In the genomic region with DNA sequence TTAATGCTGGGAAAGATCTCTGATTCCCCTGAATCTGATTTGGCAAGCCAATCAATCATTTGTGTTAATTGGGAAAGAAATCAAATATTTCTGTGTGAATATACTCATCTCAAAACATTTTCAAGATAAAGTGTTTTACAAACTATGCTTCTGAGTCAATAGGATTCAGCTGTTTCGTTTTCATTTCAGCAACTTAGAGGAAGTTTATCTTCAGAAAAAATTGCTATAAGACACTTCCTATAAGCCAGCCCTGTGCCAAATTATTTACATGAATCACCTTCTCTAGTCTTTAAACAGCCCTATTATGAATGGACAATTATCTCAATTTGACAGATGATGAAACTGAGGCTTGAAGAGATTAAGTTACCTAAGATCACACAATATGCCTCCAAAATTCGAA, we compare ENCODE assay signal across 9 cellular contexts. TPM values are rescaled to one million over a fixed set of nuclear protein-coding genes. Genes with fewer than 3 reads are reported as not detected.
DNase-seq lines count a peak whose midpoint lies in the region; ATAC-seq and TF ChIP-seq lines count a peak whose summit lies in the region.
"Had no signal": no experiment of that assay in that cellular context is flagged by ENCODE, and none has a peak within 500 bp of the region (broad histone marks: within the 10 kb centered on the region; RNA-seq: fewer than 3 reads in every experiment).

No MANE protein-coding gene starts in this region.

- no peaks in the 10 kb centered on the region for H3K36me3 ChIP-seq in thymus (ENCODE audit: control insufficient read depth, insufficient read depth)
- H3K36me3 ChIP-seq: BE2C had no signal

- ATAC-seq in activated B cell treated with CpG ODN at 0.5 μM for 24 hours (ENCODE audit: low read depth) (peak; percentile 69), GM21526 (IDR thresholded peaks at IDR 0.05; ENCODE audit: low FRiP score, unreplicated experiment) (no peak)
- ATAC-seq: Panc1 had no signal

- peaks cover 2% of the 10 kb centered on the region for H3K4me1 ChIP-seq in thymus (ENCODE audit: control insufficient read depth, insufficient read depth, low read length)
- H3K4me1 ChIP-seq: BE2C had no signal

- intact Hi-C loops in activated B cell treated with CpG ODN at 0.5 μM for 24 hours (cut with micrococcal nuclease): no loop called here

- peak overlapping the region; percentile 25 for H3K27ac ChIP-seq in thymus (ENCODE audit: low read depth)

- peak overlapping the region; percentile 85 for H3K27ac Mint-ChIP-seq in activated naive CD4-positive, alpha-beta T cell treated with anti-CD3 and anti-CD28 coated beads, Interleukin-2, amount 10 ng/mL, durations not matched to agents 7 days and 5 days
- peak overlapping the region; percentile 94 for H3K27ac Mint-ChIP-seq in activated B cell treated with CpG ODN at 0.5 μM for 24 hours

- H3K27me3 Mint-ChIP-seq in activated naive CD4-positive, alpha-beta T cell treated with anti-CD3 and anti-CD28 coated beads, Interleukin-2, amount 10 ng/mL, durations not matched to agents 7 days and 5 days: peaks cover 5% of the 10 kb centered on the region
- peaks cover 3% of the 10 kb centered on the region for H3K27me3 Mint-ChIP-seq in activated B cell treated with CpG ODN at 0.5 μM for 24 hours

- H3K27me3 ChIP-seq in thymus (ENCODE audit: control insufficient read depth, insufficient read depth): no peaks in the 10 kb centered on the region
- H3K27me3 ChIP-seq: BE2C had no signal

- CTCF ChIA-PET in activated naive CD4-positive, alpha-beta T cell treated with anti-CD3 and anti-CD28 coated beads, Interleukin-2, amount 10 ng/mL, durations not matched to agents 7 days and 5 days (lab: Charles Lee): interaction anchor here (1.2 to 1.9 kb wide), 2 partner anchors 20 to 28 kb away, joined by 7 read pairs; partner anchors contain the start of gene DEFB132
- CTCF ChIA-PET in activated B cell treated with CpG ODN at 0.5 μM for 24 hours (lab: Charles Lee): interaction anchor here (0.9 to 2.0 kb wide), 2 partner anchors 13 to 28 kb away, joined by 3 to 8 read pairs; no protein-coding TSS in a partner anchor

- POLR2A ChIA-PET in activated B cell treated with CpG ODN at 0.5 μM for 24 hours (lab: Charles Lee): interaction anchor here (0.8 to 1.3 kb wide), 4 partner anchors 10 to 86 kb away, joined by 3 to 4 read pairs (median 3); partner anchors contain the start of gene DEFB129

- 48% methylated on average over 2 of the region's 2 CpGs for WGBS in thymus

- no peak for DNase-seq in activated naive CD4-positive, alpha-beta T cell treated with anti-CD3 and anti-CD28 coated beads, Interleukin-2, amount 10 ng/mL, durations not matched to agents 7 days and 5 days
- no peak for DNase-seq in activated naive CD4-positive, alpha-beta T cell treated with Interleukin-2 at 50 U/mL for 16 hours
- DNase-seq in activated B cell treated with CpG ODN at 0.5 μM for 24 hours: no peak
- DNase-seq in cerebellum (ENCODE audit: low spot score): no peak
- DNase-seq: BE2C, retina had no signal

- H3K4me3 Mint-ChIP-seq in activated naive CD4-positive, alpha-beta T cell treated with anti-CD3 and anti-CD28 coated beads, Interleukin-2, amount 10 ng/mL, durations not matched to agents 7 days and 5 days: peak overlapping the region; percentile 57
- peak overlapping the region; percentile 83 for H3K4me3 Mint-ChIP-seq in activated B cell treated with CpG ODN at 0.5 μM for 24 hours

- H3K4me3 ChIP-seq in thymus (ENCODE audit: low read length): no peak overlapping the region

- no peaks in the 10 kb centered on the region for H3K36me3 Mint-ChIP-seq in activated naive CD4-positive, alpha-beta T cell treated with anti-CD3 and anti-CD28 coated beads, Interleukin-2, amount 10 ng/mL, durations not matched to agents 7 days and 5 days
- no peaks in the 10 kb centered on the region for H3K36me3 Mint-ChIP-seq in activated B cell treated with CpG ODN at 0.5 μM for 24 hours (ENCODE audit: low read depth)

- H3K4me1 Mint-ChIP-seq in activated naive CD4-positive, alpha-beta T cell treated with anti-CD3 and anti-CD28 coated beads, Interleukin-2, amount 10 ng/mL, durations not matched to agents 7 days and 5 days: peaks cover 22% of the 10 kb centered on the region
- peaks cover 25% of the 10 kb centered on the region for H3K4me1 Mint-ChIP-seq in activated B cell treated with CpG ODN at 0.5 μM for 24 hours

- no peaks in the 10 kb centered on the region for H3K9me3 ChIP-seq in thymus (ENCODE audit: control insufficient read depth)
- H3K9me3 ChIP-seq: BE2C had no signal

- no peak for TF ChIP-seq CTCF in activated B cell treated with CpG ODN at 0.5 μM for 24 hours (IDR thresholded peaks at IDR 0.05)

- no peaks in the 10 kb centered on the region for H3K9me3 Mint-ChIP-seq in activated naive CD4-positive, alpha-beta T cell treated with anti-CD3 and anti-CD28 coated beads, Interleukin-2, amount 10 ng/mL, durations not matched to agents 7 days and 5 days
- no peaks in the 10 kb centered on the region for H3K9me3 Mint-ChIP-seq in activated B cell treated with CpG ODN at 0.5 μM for 24 hours

RNA-seq across cellular contexts. Expression of gene DEFB129, which starts 10.9 kb away (rescaled TPM):
- total RNA-seq in activated B cell treated with CpG ODN at 0.5 μM for 24 hours (not detected in 2 replicates), cerebellum (not detected)
- polyA plus RNA-seq in thymus: not detected

RNA-seq across cellular contexts. Expression of gene DEFB132, which starts 19.6 kb away (rescaled TPM):
- total RNA-seq in activated B cell treated with CpG ODN at 0.5 μM for 24 hours: not detected in 2 replicates
- 0.07 TPM for polyA plus RNA-seq in thymus
- not detected for total RNA-seq in cerebellum

RNA-seq across cellular contexts. Expression of gene DEFB128, which starts 48.4 kb away (rescaled TPM):
- not detected in 2 replicates for total RNA-seq in activated B cell treated with CpG ODN at 0.5 μM for 24 hours
- polyA plus RNA-seq in thymus: not detected
- total RNA-seq in cerebellum: not detected

RNA-seq across cellular contexts. Expression of gene C20orf96, which starts 52.6 kb away (rescaled TPM):
- total RNA-seq in activated B cell treated with CpG ODN at 0.5 μM for 24 hours: 5.3 and 5.5 TPM in 2 replicates
- polyA plus RNA-seq in thymus: 4.3 TPM
- total RNA-seq in cerebellum: 6.3 TPM

RNA-seq across cellular contexts. Expression of gene ZCCHC3, which starts 59.5 kb away (rescaled TPM):
- total RNA-seq in activated B cell treated with CpG ODN at 0.5 μM for 24 hours (25.9 and 28.1 TPM in 2 replicates), cerebellum (13.5 TPM)
- polyA plus RNA-seq in thymus: 21.8 TPM
